Comparison of ENCODE assay signal across 9 cellular contexts in genomic region chr4:68904786-68905185, GRCh38. TPM values are rescaled to one million over a fixed set of nuclear protein-coding genes. Genes with fewer than 3 reads are reported as not detected.
A peak's percentile ranks its signal among the peaks of the same experiment; 100 is the strongest.
DNase-seq lines count a peak whose midpoint lies in the region; FAIRE-seq and TF ChIP-seq lines count a peak whose summit lies in the region.
"Had no signal": no experiment of that assay in that cellular context is flagged by ENCODE, and none has a peak within 500 bp of the region (broad histone marks: within the 10 kb centered on the region; RNA-seq: fewer than 3 reads in every experiment).

No MANE protein-coding gene starts in this region.

- WGBS in transverse colon (ENCODE audit: low coverage in 1 of 2), 2 donors = 16 to 29% methylated on average over 6 of the region's 6 CpGs

- H3K9me3 ChIP-seq in MM.1S (replicated peaks; ENCODE audit: insufficient read depth, low read length) (no peaks in the 10 kb centered on the region), transverse colon (no peaks in the 10 kb centered on the region)

- TF ChIP-seq EP300 in transverse colon (IDR thresholded peaks at IDR 0.05; ENCODE audit: low read depth) = no peak

- no peak for FAIRE-seq in HTR-8/SVneo (lab: Jason Lieb, UNC)
- FAIRE-seq: A204.1 had no signal

- H3K79me2 ChIP-seq in MM.1S (ENCODE audit: low read length) = no peaks in the 10 kb centered on the region

- H3K36me3 ChIP-seq in MM.1S (replicated peaks; ENCODE audit: insufficient read depth, low read length) (no peaks in the 10 kb centered on the region), transverse colon (no peaks in the 10 kb centered on the region)

- H4K20me1 ChIP-seq in MM.1S (ENCODE audit: insufficient read depth, low read length) = 0 out of 2 replicates have a peak, but pooled peaks cover 6% of the 10 kb centered on the region

- DNase-seq in DMS79 treated with DMSO at 0.1 percent for 48 hours (lab: John Stamatoyannopoulos, UW) (peak; percentile 2), DMS79 (lab: John Stamatoyannopoulos, UW) (no peak), MM.1S (peak; percentile 77), epithelial cell of esophagus (ENCODE audit: low read depth) (peak; percentile 15), transverse colon (peak; percentile 25), EL (no peak), HTR-8/SVneo (ENCODE audit: insufficient read length, low spot score) (no peak), OCI-M2 (lab: John Stamatoyannopoulos, UW; ENCODE audit: unreplicated experiment) (no peak)

- peaks cover 53% of the 10 kb centered on the region for H3K27me3 ChIP-seq in MM.1S (replicated peaks; ENCODE audit: insufficient read depth, low read length)
- no peaks in the 10 kb centered on the region for H3K27me3 ChIP-seq in transverse colon

- H2AFZ ChIP-seq in MM.1S (ENCODE audit: low read length) = no peak overlapping the region

- TF ChIP-seq POLR2A in transverse colon (IDR thresholded peaks at IDR 0.05) = no peak

- H3K4me1 ChIP-seq in MM.1S (ENCODE audit: low read length) (no peaks in the 10 kb centered on the region), transverse colon (peaks cover 4 to 17% (median 13%) of the 10 kb centered on the region in 4 donors)

- H3K9ac ChIP-seq in MM.1S (ENCODE audit: low read length) = no peak overlapping the region

- peak; percentile 11; the same call in 1 of the 2 replicates for TF ChIP-seq CTCF in MM.1S (IDR thresholded peaks at IDR 0.05; ENCODE audit: low read length)
- TF ChIP-seq CTCF in epithelial cell of esophagus (IDR thresholded peaks at IDR 0.05; ENCODE audit: insufficient read depth, low read depth, low read length, missing control alignments) = peak; percentile 39
- peak in 3 of 5 experiments; percentile 25 to 44 (median 37) for TF ChIP-seq CTCF in transverse colon (IDR thresholded peaks at IDR 0.05)

- H3K27ac ChIP-seq in MM.1S (ENCODE audit: low read length) (no peak overlapping the region), transverse colon (peak overlapping the region; percentile 75 to 81 (median 76))

- in situ Hi-C loops in transverse colon (cut with MboI; ENCODE audit: low pct_ligation_motif_present in 1 of 4, low pct_unique_long_range_greater_than_20kb in 1 of 4, low sequenced_read_pairs in 3 of 4) = no loop called here

- intact Hi-C loops in transverse colon (cut with DNase I; ENCODE audit: low total_unique reads) = no loop called here

- no peaks in the 10 kb centered on the region for H3F3A ChIP-seq in MM.1S (ENCODE audit: insufficient read depth, low read length)

- H3K4me2 ChIP-seq in MM.1S (ENCODE audit: low read depth, low read length) = peak overlapping the region; percentile 50

- no peaks in the 10 kb centered on the region for H3K9me2 ChIP-seq in MM.1S (replicated peaks; ENCODE audit: insufficient read depth, low read length)

- peak overlapping the region; percentile 26; the same call in 1 of the 2 replicates for H3K4me3 ChIP-seq in MM.1S (ENCODE audit: low read length)
- H3K4me3 ChIP-seq in epithelial cell of esophagus (ENCODE audit: low read length) = no peak overlapping the region
- peak overlapping the region in 3 of 4 donors; percentile 1 to 43 (median 20) for H3K4me3 ChIP-seq in transverse colon

RNA-seq across cellular contexts. Expression of gene UGT2A3, which starts 46.8 kb away (rescaled TPM):
- total RNA-seq in transverse colon = 100 to 1,000 TPM in 2 of 4 donors, 10 to 100 TPM in 2; 28.5 to 185 (median 90.3) TPM

Comparison
In these comparisons a context has a peak if more than half of its experiments do, and no peak if none do; other contexts are left out.
1. DNase-seq: peak in DMS79 treated with DMSO at 0.1 percent for 48 hours (single experiment), MM.1S (single experiment), epithelial cell of esophagus (single experiment) and transverse colon (single experiment); none in DMS79 (single experiment), EL (single experiment), HTR-8/SVneo (single experiment) and OCI-M2 (single experiment).
2. Peak in every context shown above with its lines, with median percentiles within 50 percentile points of each other: CTCF ChIP-seq.